ENCODE assay signal across 18 cellular contexts in genomic region chr7:135792866-135793265, GRCh38. TPM values are rescaled to one million over a fixed set of nuclear protein-coding genes. Genes with fewer than 3 reads are reported as not detected.
A peak's percentile ranks its signal among the peaks of the same experiment; 100 is the strongest.
DNase-seq lines count a peak whose midpoint lies in the region; ATAC-seq, FAIRE-seq and TF ChIP-seq lines count a peak whose summit lies in the region.
"Had no signal": no experiment of that assay in that cellular context is flagged by ENCODE, and none has a peak within 500 bp of the region (broad histone marks: within the 10 kb centered on the region; RNA-seq: fewer than 3 reads in every experiment).

No MANE protein-coding gene starts in this region.

- H3K79me2 ChIP-seq in K562 (ENCODE audit: control insufficient read depth, insufficient read depth, low read length) = no peaks in the 10 kb centered on the region

- no peaks in the 10 kb centered on the region for H3K27me3 Mint-ChIP-seq in type B pancreatic cell

- H3K4me1 Mint-ChIP-seq in type B pancreatic cell (ENCODE audit: unreplicated experiment) = peaks cover 5% of the 10 kb centered on the region
- H3K4me1 Mint-ChIP-seq: IgD-negative memory B cell had no signal

- no peak overlapping the region for H3K4me2 ChIP-seq in K562 (ENCODE audit: insufficient read depth, low read length)

- CTCF ChIA-PET in K562 (lab: Yijun Ruan, JAX; ENCODE audit: low intra/inter-chr PET ratio) = no interaction called here

- ATAC-seq in K562 (no peak), mucosa of descending colon (peak; percentile 36), Right ventricle myocardium inferior (no peak)

- H3K9ac ChIP-seq in K562 (ENCODE audit: insufficient read depth in 1 of 2, low read depth in 2 of 2, low read length in 2 of 2) = no peak overlapping the region

- intact Hi-C loops in K562 (cut with micrococcal nuclease) (no loop called here), mucosa of descending colon (cut with DNase I, micrococcal nuclease) (no loop called here), Right ventricle myocardium inferior (cut with DNase I) (no loop called here)

- no peaks in the 10 kb centered on the region for H4K20me1 ChIP-seq in K562 (replicated peaks; ENCODE audit: control insufficient read depth, insufficient read depth, low read length)

- H3K27me3 ChIP-seq in HL-60 (ENCODE audit: insufficient read depth, poor library complexity, severe bottlenecking) (no peaks in the 10 kb centered on the region), K562 (ENCODE audit: control insufficient read depth in 2 of 2, insufficient read depth in 2 of 2, low read length in 2 of 2) (peaks cover 24 to 47% of the 10 kb centered on the region in 2 experiments; a peak in 4 of 5 replicates)
- H3K27me3 ChIP-seq: BE2C had no signal

- under 1% methylated on average over 9 of the region's 9 CpGs for WGBS in K562 (ENCODE audit: insufficient coverage, low coverage, missing lambda C conversion rate)

- H3K9me3 ChIP-seq in K562 (replicated peaks; ENCODE audit: control insufficient read depth, insufficient read depth, low read depth, low read length) (no peaks in the 10 kb centered on the region), mucosa of descending colon (no peaks in the 10 kb centered on the region)
- H3K9me3 ChIP-seq: BE2C, Caco-2 had no signal

- DNase-seq in HL-60 (ENCODE audit: low read depth in 1 of 2, low spot score in 1 of 2) = no peak
- no peak for DNase-seq in K562 (ENCODE audit: extremely low read depth in 1 of 4, low spot score in 3 of 4)
- no peak for DNase-seq in mucosa of descending colon
- DNase-seq in type B pancreatic cell (ENCODE audit: extremely low spot score, unreplicated experiment) = no peak
- DNase-seq in Right ventricle myocardium inferior (ENCODE audit: missing footprints) = no peak
- no peak for DNase-seq in NCI-H1436 (lab: John Stamatoyannopoulos, UW)
- DNase-seq: BE2C; C1 segment of cervical spinal cord; Caco-2; CD4-positive, alpha-beta T cell; H9 had no signal

- H3K4me3 ChIP-seq in HL-60 (replicated peaks; ENCODE audit: insufficient read depth, low read length) = no peak overlapping the region
- H3K4me3 ChIP-seq in K562 = no peak overlapping the region
- no peak overlapping the region for H3K4me3 ChIP-seq in mucosa of descending colon

- H3K36me3 Mint-ChIP-seq in type B pancreatic cell = no peaks in the 10 kb centered on the region

- no peak for FAIRE-seq in K562 (lab: Jason Lieb, UNC)
- FAIRE-seq: D721Med, G401.6, GM12891, GM19239, H1 had no signal

- no peak for TF ChIP-seq POLR2A in K562 (conservative IDR thresholded peaks at IDR 0.05)

- H3K4me3 Mint-ChIP-seq in type B pancreatic cell = no peak overlapping the region
- H3K4me3 Mint-ChIP-seq: CD4-positive, alpha-beta T cell; H9; IgD-negative memory B cell had no signal

- POLR2A ChIA-PET in K562 (lab: Yijun Ruan, JAX) = interaction anchor here (1.5 kb wide), 1 partner anchor 9 kb away, joined by 5 read pairs; no protein-coding TSS in a partner anchor

- H3K27ac Mint-ChIP-seq in type B pancreatic cell = peak overlapping the region; percentile 63
- H3K27ac Mint-ChIP-seq: CD4-positive, alpha-beta T cell; H9; IgD-negative memory B cell had no signal

- no peak for TF ChIP-seq EP300 in K562 (IDR thresholded peaks at IDR 0.05; ENCODE audit: low read length)

- peaks cover 25% of the 10 kb centered on the region for H3K9me3 Mint-ChIP-seq in type B pancreatic cell
- H3K9me3 Mint-ChIP-seq: CD4-positive, alpha-beta T cell; IgD-negative memory B cell had no signal

- TF ChIP-seq CTCF in HL-60 (IDR thresholded peaks at IDR 0.05; ENCODE audit: insufficient read depth, low read length) (no peak), K562 (IDR thresholded peaks at IDR 0.05 in 2 of 3, conservative IDR thresholded peaks at IDR 0.05 in 1 of 3; ENCODE audit: insufficient read depth in 2 of 3, low read depth in 1 of 3, low read length in 3 of 3) (no peak), mucosa of descending colon (IDR thresholded peaks at IDR 0.05) (no peak), type B pancreatic cell (conservative IDR thresholded peaks at IDR 0.05) (no peak)

- no peaks in the 10 kb centered on the region for H3K36me3 ChIP-seq in K562 (ENCODE audit: control insufficient read depth, insufficient read depth, low read length)
- no peaks in the 10 kb centered on the region for H3K36me3 ChIP-seq in mucosa of descending colon (ENCODE audit: low read depth)
- H3K36me3 ChIP-seq: BE2C had no signal

- in situ Hi-C loops in K562 (cut with MboI) = no loop called here

- H3K27ac ChIP-seq in HL-60 (replicated peaks) (peak overlapping the region; percentile 28; the same call in 1 of the 2 replicates), K562 (ENCODE audit: extremely low read depth, low read depth, low read length) (no peak overlapping the region)

- H3K4me1 ChIP-seq in K562 (replicated peaks in 1 of 2; ENCODE audit: control insufficient read depth in 2 of 2, insufficient read depth in 2 of 2, low read length in 2 of 2) (no peaks in the 10 kb centered on the region), mucosa of descending colon (ENCODE audit: low read depth) (no peaks in the 10 kb centered on the region)
- H3K4me1 ChIP-seq: BE2C, Caco-2 had no signal

- no peaks in the 10 kb centered on the region for H3K9me1 ChIP-seq in K562 (ENCODE audit: control insufficient read depth, insufficient read depth, low read length)

- no peak overlapping the region for H2AFZ ChIP-seq in K562 (ENCODE audit: low read depth, low read length)

- no TSS peak for BruUV-seq in K562 (replicated peaks; lab: Mats Ljungman, UMichigan)

- TF ChIP-seq RAD21 in K562 (CRISPR knock-in tag; conservative IDR thresholded peaks at IDR 0.05 in 1 of 2, IDR thresholded peaks at IDR 0.05 in 1 of 2) = no peak

TF ChIP-seq in K562, 482 proteins besides CTCF, POLR2A, EP300 and RAD21:
- no peak for TF ChIP-seq ZNF507 (tag; conservative IDR thresholded peaks at IDR 0.05)
- TF ChIP-seq ZFP91 (CRISPR knock-in tag; IDR thresholded peaks at IDR 0.05) = no peak
- no peak for TF ChIP-seq PRMT5 (CRISPR knock-in tag; IDR thresholded peaks at IDR 0.05)
- 0 out of 2 replicates have a peak, but pooled peaks have one; percentile 34 for TF ChIP-seq BHLHE40 (IDR thresholded peaks at IDR 0.05; ENCODE audit: low read length)
- 0 out of 2 replicates have a peak, but pooled peaks have one; percentile 28 for TF ChIP-seq MAX (CRISPR knock-in tag; IDR thresholded peaks at IDR 0.05)
- no peak for TF ChIP-seq ZNF134 (CRISPR knock-in tag; conservative IDR thresholded peaks at IDR 0.05)
TF ChIP-seq in K562: peak in this region for 2.

RNA-seq across cellular contexts. Expression of gene FAM180A, which starts 44.3 kb away (rescaled TPM):
- not detected in 2 replicates for total RNA-seq in K562 (2011; cell fraction: chromatin; rRNA removed; ENCODE audit: low replicate concordance)
- total RNA-seq in K562 (2011; cell fraction: nucleolus; rRNA removed) = not detected in 2 replicates
- total RNA-seq in K562 (2011; cell fraction: nucleoplasm; rRNA removed) = not detected in 2 replicates
- total RNA-seq in K562 (2014; rRNA removed) = not detected in 2 replicates
- not detected in 2 replicates for total RNA-seq in K562 (2014; rRNA removed; fragmentation: Illumina TruSeq; extraction: Trizol)
- total RNA-seq in K562 (2015; rRNA removed; fragmentation: Illumina TruSeq; extraction: Trizol) = not detected in 2 replicates
- total RNA-seq in K562 (2021) = not detected in 2 replicates
- not detected in 2 replicates for polyA plus RNA-seq in K562 (2011; rRNA removed)
- polyA plus RNA-seq in K562 (2011; cell fraction: cytosol; rRNA removed) = not detected in 2 replicates
- not detected in 2 replicates for polyA plus RNA-seq in K562 (2011; cell fraction: nucleus; rRNA removed)
- polyA plus RNA-seq in K562 (2012) = 0.07 TPM in 1 of 2 replicates, not detected in the other
- not detected in 2 replicates for polyA plus RNA-seq in K562 (2014; fragmentation: Illumina TruSeq; extraction: Trizol)
- not detected for polyA plus RNA-seq in K562 (2014; fragmentation: Nextera tagmentation; extraction: Ambion mirVana)
- polyA plus RNA-seq in K562 (2014; rRNA removed) = not detected in 2 replicates
- polyA minus RNA-seq in K562 (2011; rRNA and poly(A)+ RNA removed) = not detected in 2 replicates
- polyA minus RNA-seq in K562 (2011; cell fraction: cytosol; rRNA and poly(A)+ RNA removed) = not detected in 2 replicates
- polyA minus RNA-seq in K562 (2011; cell fraction: nucleus; rRNA and poly(A)+ RNA removed) = not detected in 2 replicates
- 1 to 10 TPM in 2 of 3 donors, under 1 TPM in 1; 0.26 to 3.5 (median 1.3) TPM for total RNA-seq in mucosa of descending colon
- 0.14 TPM in 1 of 2 replicates, not detected in the other for total RNA-seq in type B pancreatic cell (ENCODE audit: low replicate concordance)
- total RNA-seq in Right ventricle myocardium inferior = 6.1 TPM
- total RNA-seq: Caco-2; CD4-positive, alpha-beta T cell; H1; H9; HT1080 had no signal
- polyA plus RNA-seq: H1, IgD-negative memory B cell had no signal
